Comparison of ENCODE assay signal across 9 cellular contexts in genomic region chr10:70399177-70399576, GRCh38. TPM values are rescaled to one million over a fixed set of nuclear protein-coding genes. Genes with fewer than 3 reads are reported as not detected.
"Had no signal": no experiment of that assay in that cellular context is flagged by ENCODE, and none has a peak within 500 bp of the region (broad histone marks: within the 10 kb centered on the region; RNA-seq: fewer than 3 reads in every experiment).

No MANE protein-coding gene starts in this region.

- H3K4me3 ChIP-seq: GM12878 had no signal

- FAIRE-seq: G401.6, GM12878, GM12891, GM12892, GM18507, GM19239 had no signal

- ATAC-seq: GM12878 had no signal

- DNase-seq: GDM1, GF-D8 had no signal

RNA-seq across cellular contexts. Expression of gene NODAL, which starts 42.3 kb away (rescaled TPM):
- total RNA-seq: G401, GM12878 had no signal
- polyA plus RNA-seq: GM12878 had no signal
